In the genomic region with DNA sequence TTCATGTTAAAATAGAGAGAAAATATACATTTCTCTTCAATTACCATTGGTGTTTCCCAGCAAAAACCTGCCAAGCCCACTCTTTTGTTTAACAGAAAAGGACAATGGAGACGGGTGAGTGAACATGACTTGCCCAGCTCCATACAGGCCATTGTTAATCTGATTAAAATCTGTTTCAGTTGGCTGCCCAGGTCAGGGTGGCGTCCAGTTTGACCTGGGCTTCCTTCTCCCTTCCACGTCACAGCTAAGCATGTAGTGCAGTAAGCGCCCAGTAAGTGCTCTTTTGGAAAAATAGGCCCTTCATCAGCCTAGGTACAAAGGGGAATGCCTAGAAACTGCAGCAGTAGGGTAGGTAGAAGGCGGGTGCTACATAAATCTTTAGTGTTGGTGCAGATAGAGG, we compare ENCODE assay signal across 1 cellular context.
TF ChIP-seq lines count a peak whose summit lies in the region.

No MANE protein-coding gene starts in this region.

TF ChIP-seq in GM23338, 12 proteins besides CTCF, POLR2A, EP300 and RAD21 (continued from another document):
- TF ChIP-seq, protein P1, sequence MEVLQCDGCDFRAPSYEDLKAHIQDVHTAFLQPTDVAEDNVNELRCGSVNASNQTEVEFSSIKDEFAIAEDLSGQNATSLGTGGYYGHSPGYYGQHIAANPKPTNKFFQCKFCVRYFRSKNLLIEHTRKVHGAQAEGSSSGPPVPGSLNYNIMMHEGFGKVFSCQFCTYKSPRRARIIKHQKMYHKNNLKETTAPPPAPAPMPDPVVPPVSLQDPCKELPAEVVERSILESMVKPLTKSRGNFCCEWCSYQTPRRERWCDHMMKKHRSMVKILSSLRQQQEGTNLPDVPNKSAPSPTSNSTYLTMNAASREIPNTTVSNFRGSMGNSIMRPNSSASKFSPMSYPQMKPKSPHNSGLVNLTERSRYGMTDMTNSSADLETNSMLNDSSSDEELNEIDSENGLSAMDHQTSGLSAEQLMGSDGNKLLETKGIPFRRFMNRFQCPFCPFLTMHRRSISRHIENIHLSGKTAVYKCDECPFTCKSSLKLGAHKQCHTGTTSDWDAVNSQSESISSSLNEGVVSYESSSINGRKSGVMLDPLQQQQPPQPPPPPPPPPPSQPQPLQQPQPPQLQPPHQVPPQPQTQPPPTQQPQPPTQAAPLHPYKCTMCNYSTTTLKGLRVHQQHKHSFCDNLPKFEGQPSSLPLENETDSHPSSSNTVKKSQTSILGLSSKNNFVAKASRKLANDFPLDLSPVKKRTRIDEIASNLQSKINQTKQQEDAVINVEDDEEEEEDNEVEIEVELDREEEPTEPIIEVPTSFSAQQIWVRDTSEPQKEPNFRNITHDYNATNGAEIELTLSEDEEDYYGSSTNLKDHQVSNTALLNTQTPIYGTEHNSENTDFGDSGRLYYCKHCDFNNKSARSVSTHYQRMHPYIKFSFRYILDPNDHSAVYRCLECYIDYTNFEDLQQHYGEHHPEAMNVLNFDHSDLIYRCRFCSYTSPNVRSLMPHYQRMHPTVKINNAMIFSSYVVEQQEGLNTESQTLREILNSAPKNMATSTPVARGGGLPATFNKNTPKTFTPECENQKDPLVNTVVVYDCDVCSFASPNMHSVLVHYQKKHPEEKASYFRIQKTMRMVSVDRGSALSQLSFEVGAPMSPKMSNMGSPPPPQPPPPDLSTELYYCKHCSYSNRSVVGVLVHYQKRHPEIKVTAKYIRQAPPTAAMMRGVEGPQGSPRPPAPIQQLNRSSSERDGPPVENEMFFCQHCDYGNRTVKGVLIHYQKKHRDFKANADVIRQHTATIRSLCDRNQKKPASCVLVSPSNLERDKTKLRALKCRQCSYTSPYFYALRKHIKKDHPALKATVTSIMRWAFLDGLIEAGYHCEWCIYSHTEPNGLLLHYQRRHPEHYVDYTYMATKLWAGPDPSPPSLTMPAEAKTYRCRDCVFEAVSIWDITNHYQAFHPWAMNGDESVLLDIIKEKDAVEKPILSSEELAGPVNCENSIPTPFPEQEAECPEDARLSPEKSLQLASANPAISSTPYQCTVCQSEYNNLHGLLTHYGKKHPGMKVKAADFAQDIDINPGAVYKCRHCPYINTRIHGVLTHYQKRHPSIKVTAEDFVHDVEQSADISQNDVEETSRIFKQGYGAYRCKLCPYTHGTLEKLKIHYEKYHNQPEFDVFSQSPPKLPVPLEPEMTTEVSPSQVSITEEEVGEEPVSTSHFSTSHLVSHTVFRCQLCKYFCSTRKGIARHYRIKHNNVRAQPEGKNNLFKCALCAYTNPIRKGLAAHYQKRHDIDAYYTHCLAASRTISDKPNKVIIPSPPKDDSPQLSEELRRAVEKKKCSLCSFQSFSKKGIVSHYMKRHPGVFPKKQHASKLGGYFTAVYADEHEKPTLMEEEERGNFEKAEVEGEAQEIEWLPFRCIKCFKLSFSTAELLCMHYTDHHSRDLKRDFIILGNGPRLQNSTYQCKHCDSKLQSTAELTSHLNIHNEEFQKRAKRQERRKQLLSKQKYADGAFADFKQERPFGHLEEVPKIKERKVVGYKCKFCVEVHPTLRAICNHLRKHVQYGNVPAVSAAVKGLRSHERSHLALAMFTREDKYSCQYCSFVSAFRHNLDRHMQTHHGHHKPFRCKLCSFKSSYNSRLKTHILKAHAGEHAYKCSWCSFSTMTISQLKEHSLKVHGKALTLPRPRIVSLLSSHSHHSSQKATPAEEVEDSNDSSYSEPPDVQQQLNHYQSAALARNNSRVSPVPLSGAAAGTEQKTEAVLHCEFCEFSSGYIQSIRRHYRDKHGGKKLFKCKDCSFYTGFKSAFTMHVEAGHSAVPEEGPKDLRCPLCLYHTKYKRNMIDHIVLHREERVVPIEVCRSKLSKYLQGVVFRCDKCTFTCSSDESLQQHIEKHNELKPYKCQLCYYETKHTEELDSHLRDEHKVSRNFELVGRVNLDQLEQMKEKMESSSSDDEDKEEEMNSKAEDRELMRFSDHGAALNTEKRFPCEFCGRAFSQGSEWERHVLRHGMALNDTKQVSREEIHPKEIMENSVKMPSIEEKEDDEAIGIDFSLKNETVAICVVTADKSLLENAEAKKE (CRISPR knock-in tag; IDR thresholded peaks at IDR 0.05) = no peak
- no peak for TF ChIP-seq ZNF331 (CRISPR knock-in tag; IDR thresholded peaks at IDR 0.05; ENCODE audit: low read depth)
- TF ChIP-seq POLR2AphosphoS5 (IDR thresholded peaks at IDR 0.05; ENCODE audit: low read depth) = no peak
